ENCODE assay signal across 11 cellular contexts in genomic region chr9:74277532-74277931, GRCh38.
DNase-seq lines count a peak whose midpoint lies in the region; ATAC-seq and TF ChIP-seq lines count a peak whose summit lies in the region.
"Had no signal": no experiment of that assay in that cellular context is flagged by ENCODE, and none has a peak within 500 bp of the region (broad histone marks: within the 10 kb centered on the region; RNA-seq: fewer than 3 reads in every experiment).

No MANE protein-coding gene starts in this region.

- no peaks in the 10 kb centered on the region for H3K9me3 Mint-ChIP-seq in activated CD8-positive, alpha-beta T cell treated with anti-CD3 and anti-CD28 coated beads for 36 hours
- H3K9me3 Mint-ChIP-seq in CD14-positive monocyte, result peaks cover 0 to 4% (median 2%) of the 10 kb centered on the region in 7 donors

- intact Hi-C loops in activated CD8-positive, alpha-beta T cell treated with anti-CD3 and anti-CD28 coated beads for 36 hours (cut with micrococcal nuclease), result no loop called here
- intact Hi-C loops in CD14-positive monocyte (cut with micrococcal nuclease), result no loop called here

- no peak overlapping the region for H3K27ac Mint-ChIP-seq in activated CD8-positive, alpha-beta T cell treated with anti-CD3 and anti-CD28 coated beads for 36 hours
- no peak overlapping the region for H3K27ac Mint-ChIP-seq in CD14-positive monocyte
- H3K27ac Mint-ChIP-seq: activated naive CD4-positive, alpha-beta T cell treated with anti-CD3 and anti-CD28 coated beads, Interleukin-2, amount 50 U/mL, for 24 hours had no signal

- H3K4me1 Mint-ChIP-seq in activated CD8-positive, alpha-beta T cell treated with anti-CD3 and anti-CD28 coated beads for 36 hours (ENCODE audit: low read depth), result peaks cover 14% of the 10 kb centered on the region
- H3K4me1 Mint-ChIP-seq in CD14-positive monocyte, result no peaks in the 10 kb centered on the region
- H3K4me1 Mint-ChIP-seq: activated naive CD4-positive, alpha-beta T cell treated with anti-CD3 and anti-CD28 coated beads, Interleukin-2, amount 50 U/mL, for 24 hours had no signal

- TF ChIP-seq CTCF in activated CD8-positive, alpha-beta T cell treated with anti-CD3 and anti-CD28 coated beads for 36 hours (IDR thresholded peaks at IDR 0.05), result no peak
- no peak for TF ChIP-seq CTCF in CD14-positive monocyte (IDR thresholded peaks at IDR 0.05)

- POLR2A ChIA-PET in activated CD8-positive, alpha-beta T cell treated with anti-CD3 and anti-CD28 coated beads for 36 hours (lab: Charles Lee), result no interaction called here

- no peaks in the 10 kb centered on the region for H3K36me3 Mint-ChIP-seq in activated CD8-positive, alpha-beta T cell treated with anti-CD3 and anti-CD28 coated beads for 36 hours (ENCODE audit: low read depth)
- H3K36me3 Mint-ChIP-seq in CD14-positive monocyte, result no peaks in the 10 kb centered on the region
- H3K36me3 Mint-ChIP-seq: activated naive CD4-positive, alpha-beta T cell treated with anti-CD3 and anti-CD28 coated beads, Interleukin-2, amount 50 U/mL, for 24 hours had no signal

- H3K4me3 Mint-ChIP-seq in activated CD8-positive, alpha-beta T cell treated with anti-CD3 and anti-CD28 coated beads for 36 hours, result no peak overlapping the region
- H3K4me3 Mint-ChIP-seq in CD14-positive monocyte, result no peak overlapping the region
- H3K4me3 Mint-ChIP-seq: activated naive CD4-positive, alpha-beta T cell treated with anti-CD3 and anti-CD28 coated beads, Interleukin-2, amount 50 U/mL, for 24 hours had no signal

- no peaks in the 10 kb centered on the region for H3K27me3 Mint-ChIP-seq in activated CD8-positive, alpha-beta T cell treated with anti-CD3 and anti-CD28 coated beads for 36 hours
- peaks cover 0 to 1% (median 0%) of the 10 kb centered on the region in 3 donors for H3K27me3 Mint-ChIP-seq in CD14-positive monocyte (ENCODE audit: low read depth in 3 of 3)
- H3K27me3 Mint-ChIP-seq: activated naive CD4-positive, alpha-beta T cell treated with anti-CD3 and anti-CD28 coated beads, Interleukin-2, amount 50 U/mL, for 24 hours had no signal

- CTCF ChIA-PET in activated CD8-positive, alpha-beta T cell treated with anti-CD3 and anti-CD28 coated beads for 36 hours (lab: Charles Lee), result no interaction called here

- peak; percentile 87 for ATAC-seq in GM18505 (IDR thresholded peaks at IDR 0.05; ENCODE audit: unreplicated experiment)
- peak; percentile 87 for ATAC-seq in GM19452 (IDR thresholded peaks at IDR 0.05; ENCODE audit: unreplicated experiment)
- peak; percentile 94 for ATAC-seq in HG03064 (IDR thresholded peaks at IDR 0.05; ENCODE audit: low read depth, unreplicated experiment)
- peak; percentile 97 for ATAC-seq in activated CD8-positive, alpha-beta T cell treated with anti-CD3 and anti-CD28 coated beads for 36 hours

- no peak for TF ChIP-seq POLR2A in GM18505 (IDR thresholded peaks at IDR 0.05; ENCODE audit: borderline replicate concordance, extremely low read depth, insufficient read depth, insufficient read length)

- DNase-seq in activated CD8-positive, alpha-beta T cell treated with anti-CD3 and anti-CD28 coated beads for 36 hours, result peak; percentile 79
- DNase-seq in OCI-M2 (lab: John Stamatoyannopoulos, UW; ENCODE audit: unreplicated experiment) (no peak), CD1c-positive myeloid dendritic cell (ENCODE audit: extremely low spot score) (no peak), ecto neural progenitor cell (ENCODE audit: low spot score) (no peak), CD14-positive monocyte (ENCODE audit: low spot score) (no peak)
- DNase-seq: esophagus squamous epithelium, SHP77 had no signal
